In the genomic region with DNA sequence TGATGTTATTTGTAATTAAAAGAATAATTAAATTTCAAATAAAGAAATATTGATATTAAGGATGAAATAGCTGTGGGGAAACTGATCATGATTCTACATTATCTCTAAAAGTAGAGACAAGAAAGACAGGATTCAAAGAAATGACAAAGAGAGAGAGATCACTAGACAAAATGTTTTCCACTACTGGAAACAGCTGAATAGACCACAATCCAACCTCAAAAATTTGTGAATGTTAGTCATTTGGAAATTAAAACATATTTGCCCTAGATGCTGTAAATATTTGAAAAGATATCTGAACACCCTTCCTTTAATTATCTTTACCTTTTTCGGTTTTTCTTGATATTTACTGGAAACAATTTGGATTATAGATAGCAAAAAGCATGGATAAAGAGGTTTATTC, we compare ENCODE assay signal across 29 cellular contexts.
"Had no signal": no experiment of that assay in that cellular context is flagged by ENCODE, and none has a peak within 500 bp of the region (broad histone marks: within the 10 kb centered on the region; RNA-seq: fewer than 3 reads in every experiment).

No MANE protein-coding gene starts in this region.

- H3K9me3 Mint-ChIP-seq: nephron progenitor cell had no signal

- FAIRE-seq: colon, keratinocyte, urothelium cell line had no signal

- H3K36me3 Mint-ChIP-seq: mesothelial cell of epicardium; naive thymus-derived CD8-positive, alpha-beta T cell; stimulated activated memory B cell treated with anti-CD40 and anti-IgM and Interleukin-4, amounts not matched to agents 10 μg/mL and 1 μg/mL and 100 μg/mL, for 72 hours had no signal

- H3K36me3 ChIP-seq: gastrocnemius medialis, ovary, sigmoid colon, spleen, tibial artery, upper lobe of left lung had no signal

- H3K4me1 ChIP-seq: gastrocnemius medialis, psoas muscle, sigmoid colon, spleen, testis, tibial artery, upper lobe of left lung had no signal

- H3K27ac Mint-ChIP-seq: mesothelial cell of epicardium; naive thymus-derived CD8-positive, alpha-beta T cell; nephron progenitor cell; stimulated activated memory B cell treated with anti-CD40 and anti-IgM and Interleukin-4, amounts not matched to agents 10 μg/mL and 1 μg/mL and 100 μg/mL, for 72 hours had no signal

- H3K27ac ChIP-seq: dorsolateral prefrontal cortex, epithelial cell of prostate, gastrocnemius medialis, ovary, psoas muscle, sigmoid colon, skin epidermis, spleen, testis, tibial artery, upper lobe of left lung had no signal

- DNase-seq: dorsolateral prefrontal cortex; effector CD4-positive, alpha-beta T cell; foreskin fibroblast; gastrocnemius medialis; head of caudate nucleus; mesenchymal stem cell; mucosa of descending colon; naive thymus-derived CD8-positive, alpha-beta T cell; nephron progenitor cell; nucleus accumbens; ovary; posterior cingulate gyrus; psoas muscle; right cardiac atrium; sigmoid colon; spleen; stimulated activated CD4-positive, alpha-beta T cell treated with anti-CD3 and anti-CD28 coated beads, Interleukin-4, amount 100 ng/mL, for 4 hours; stimulated activated naive CD8-positive, alpha-beta T cell treated with anti-CD3 and anti-CD28 coated beads, Interleukin-15, Interleukin-2, amounts not matched to agents 100 U/mL and 50 U/mL, for 24 hours; substantia nigra; testis; tibial artery; upper lobe of left lung had no signal

- H3K4me3 ChIP-seq: dorsolateral prefrontal cortex, gastrocnemius medialis, mucosa of descending colon, ovary, psoas muscle, sigmoid colon, skin epidermis, spleen, testis, tibial artery, upper lobe of left lung had no signal

- H3K4me1 Mint-ChIP-seq: naive thymus-derived CD8-positive, alpha-beta T cell; stimulated activated memory B cell treated with anti-CD40 and anti-IgM and Interleukin-4, amounts not matched to agents 10 μg/mL and 1 μg/mL and 100 μg/mL, for 72 hours had no signal

- H3K4me3 Mint-ChIP-seq: mesothelial cell of epicardium; naive thymus-derived CD8-positive, alpha-beta T cell; nephron progenitor cell; stimulated activated memory B cell treated with anti-CD40 and anti-IgM and Interleukin-4, amounts not matched to agents 10 μg/mL and 1 μg/mL and 100 μg/mL, for 72 hours had no signal

- H3K27me3 ChIP-seq: dorsolateral prefrontal cortex, gastrocnemius medialis, ovary, sigmoid colon, spleen, testis, tibial artery, upper lobe of left lung had no signal

- H3K27me3 Mint-ChIP-seq: naive thymus-derived CD8-positive, alpha-beta T cell; stimulated activated memory B cell treated with anti-CD40 and anti-IgM and Interleukin-4, amounts not matched to agents 10 μg/mL and 1 μg/mL and 100 μg/mL, for 72 hours had no signal

- H3K9me3 ChIP-seq: gastrocnemius medialis, mucosa of descending colon, ovary, psoas muscle, sigmoid colon, spleen, testis, tibial artery, upper lobe of left lung had no signal
